8 cellular contexts compared by ENCODE assay signal in genomic region chr5:139543423-139543991, GRCh38. TPM values are rescaled to one million over a fixed set of nuclear protein-coding genes. Genes with fewer than 3 reads are reported as not detected.
DNase-seq lines count a peak whose midpoint lies in the region; ATAC-seq and TF ChIP-seq lines count a peak whose summit lies in the region.

No MANE protein-coding gene starts in this region.

- no peak overlapping the region for H4K8ac ChIP-seq in neuronal stem cell (ENCODE audit: low read depth, low read length)

- peak; percentile 87 for DNase-seq in GM06990 (ENCODE audit: extremely low read depth, insufficient read length)
- DNase-seq in MV-4-11 (lab: John Stamatoyannopoulos, UW) = peak; percentile 47
- DNase-seq in activated T-cell treated with anti-CD3 and anti-CD28 coated beads, Interleukin-2, amount 50 U/mL, for 4 hours = peak; percentile 18
- DNase-seq in foreskin melanocyte = peak; percentile 33
- no peak for DNase-seq in neuronal stem cell (ENCODE audit: low spot score)

- TF ChIP-seq CTCF in GM06990 (IDR thresholded peaks at IDR 0.05; ENCODE audit: insufficient read depth, low read length, poor library complexity, severe bottlenecking) = peak; percentile 68

- no peaks in the 10 kb centered on the region for H3K36me3 Mint-ChIP-seq in activated T-cell treated with anti-CD3 and anti-CD28 coated beads, Interleukin-2, amount 50 U/mL, for 4 hours (ENCODE audit: insufficient read depth)

- H3K36me3 ChIP-seq in GM06990 (ENCODE audit: control insufficient read depth, insufficient read depth, low read length) = no peaks in the 10 kb centered on the region
- H3K36me3 ChIP-seq in neuronal stem cell (replicated peaks in 1 of 2; ENCODE audit: control insufficient read depth in 2 of 2, insufficient read depth in 2 of 2, low read length in 2 of 2) = no peaks in the 10 kb centered on the region

- no peak overlapping the region for H3K27ac ChIP-seq in neuronal stem cell (replicated peaks; ENCODE audit: low read length)

- H2BK5ac ChIP-seq in neuronal stem cell (ENCODE audit: low read length) = no peak overlapping the region

- ATAC-seq in GM21723 (IDR thresholded peaks at IDR 0.05; ENCODE audit: unreplicated experiment) (peak; percentile 89), GM18870 (IDR thresholded peaks at IDR 0.05; ENCODE audit: unreplicated experiment) (no peak), HG03469 (IDR thresholded peaks at IDR 0.05; ENCODE audit: unreplicated experiment) (no peak)
- peak; percentile 92 to 97 for ATAC-seq in activated T-cell treated with anti-CD3 and anti-CD28 coated beads, Interleukin-2, amount 50 U/mL, for 4 hours

- H3K79me1 ChIP-seq in neuronal stem cell (ENCODE audit: low read depth, low read length) = no peaks in the 10 kb centered on the region

- H3K4me3 ChIP-seq in GM06990 (replicated peaks; ENCODE audit: low read depth, low read length) = peak overlapping the region; percentile 53
- H3K4me3 ChIP-seq in neuronal stem cell (ENCODE audit: low read length in 2 of 2) = peak overlapping the region in 1 of 2 donors; percentile 14

- H3K4ac ChIP-seq in neuronal stem cell (ENCODE audit: low read length) = no peak overlapping the region

- no peak overlapping the region for H2BK15ac ChIP-seq in neuronal stem cell (ENCODE audit: low read length)

- peaks cover 0 to 5% of the 10 kb centered on the region in 2 donors for H3K9me3 ChIP-seq in neuronal stem cell (replicated peaks in 1 of 2; ENCODE audit: control insufficient read depth in 2 of 2, insufficient read depth in 1 of 2, low read depth in 1 of 2, low read length in 2 of 2)

- H2AK5ac ChIP-seq in neuronal stem cell (ENCODE audit: low read depth, low read length) = no peak overlapping the region

- H3K9ac ChIP-seq in neuronal stem cell (ENCODE audit: low read depth, low read length, poor library complexity) = no peak overlapping the region

- H3K18ac ChIP-seq in neuronal stem cell (ENCODE audit: low read length) = no peak overlapping the region

- H3K4me1 Mint-ChIP-seq in activated T-cell treated with anti-CD3 and anti-CD28 coated beads, Interleukin-2, amount 50 U/mL, for 4 hours (ENCODE audit: low read depth) = peaks cover 4% of the 10 kb centered on the region

- peak overlapping the region; percentile 23 for H3K4me2 ChIP-seq in neuronal stem cell (ENCODE audit: insufficient read depth, low read length, poor library complexity, severe bottlenecking)

- H3K27me3 Mint-ChIP-seq in activated T-cell treated with anti-CD3 and anti-CD28 coated beads, Interleukin-2, amount 50 U/mL, for 4 hours (ENCODE audit: low read depth) = no peaks in the 10 kb centered on the region

- H3K4me1 ChIP-seq in neuronal stem cell (ENCODE audit: control insufficient read depth in 2 of 2, insufficient read depth in 1 of 2, low read depth in 1 of 2, low read length in 2 of 2) = peaks cover 2 to 3% of the 10 kb centered on the region in 2 donors

- H3K14ac ChIP-seq in neuronal stem cell (ENCODE audit: low read length) = no peak overlapping the region

- no peak overlapping the region for H2BK12ac ChIP-seq in neuronal stem cell (ENCODE audit: low read length)

- no peak overlapping the region for H3K23ac ChIP-seq in neuronal stem cell (ENCODE audit: low read depth, low read length, poor library complexity)

- no peaks in the 10 kb centered on the region for H3K9me3 Mint-ChIP-seq in activated T-cell treated with anti-CD3 and anti-CD28 coated beads, Interleukin-2, amount 50 U/mL, for 4 hours

- peak overlapping the region; percentile 80 for H2AFZ ChIP-seq in neuronal stem cell (ENCODE audit: low read length)

- WGBS in neuronal stem cell (ENCODE audit: extremely low coverage in 2 of 2, insufficient read length in 2 of 2, insufficient replicate concordance in 1 of 2), 2 donors = no CpG with 5 or more reads among the region's 24 CpGs

- H3K27me3 ChIP-seq in GM06990 (replicated peaks; ENCODE audit: control insufficient read depth, insufficient read depth, low read length) = no peaks in the 10 kb centered on the region
- H3K27me3 ChIP-seq in neuronal stem cell (ENCODE audit: control insufficient read depth in 3 of 3, insufficient read depth in 3 of 3, low read depth in 1 of 3, low read length in 3 of 3) = no peaks in the 10 kb centered on the region

- no peak overlapping the region for H2BK120ac ChIP-seq in neuronal stem cell (ENCODE audit: low read depth, low read length)

- H4K91ac ChIP-seq in neuronal stem cell (ENCODE audit: low read depth, low read length, poor library complexity) = no peak overlapping the region

- H3K4me3 Mint-ChIP-seq in activated T-cell treated with anti-CD3 and anti-CD28 coated beads, Interleukin-2, amount 50 U/mL, for 4 hours = peak overlapping the region; percentile 42

RNA-seq across cellular contexts. Expression of gene UBE2D2, which starts 17.6 kb away (rescaled TPM):
- total RNA-seq in activated T-cell treated with anti-CD3 and anti-CD28 coated beads, Interleukin-2, amount 50 U/mL, for 4 hours = 100 to 1,000 TPM; 197 to 223 (median 214) TPM
- 106 TPM for polyA plus RNA-seq in neuronal stem cell (2013, experiment 1 of 2)
- 101 TPM for polyA plus RNA-seq in neuronal stem cell (2013, experiment 2 of 2)

Comparison
In these comparisons a context has a peak if more than half of its experiments do, and no peak if none do; other contexts are left out.
1. ATAC-seq: peak in GM21723 (single experiment) and activated T-cell treated with anti-CD3 and anti-CD28 coated beads, Interleukin-2, amount 50 U/mL, for 4 hours (2 of 2); none in GM18870 (single experiment) and HG03469 (single experiment).